23 cellular contexts compared by ENCODE assay signal in the genomic region with DNA sequence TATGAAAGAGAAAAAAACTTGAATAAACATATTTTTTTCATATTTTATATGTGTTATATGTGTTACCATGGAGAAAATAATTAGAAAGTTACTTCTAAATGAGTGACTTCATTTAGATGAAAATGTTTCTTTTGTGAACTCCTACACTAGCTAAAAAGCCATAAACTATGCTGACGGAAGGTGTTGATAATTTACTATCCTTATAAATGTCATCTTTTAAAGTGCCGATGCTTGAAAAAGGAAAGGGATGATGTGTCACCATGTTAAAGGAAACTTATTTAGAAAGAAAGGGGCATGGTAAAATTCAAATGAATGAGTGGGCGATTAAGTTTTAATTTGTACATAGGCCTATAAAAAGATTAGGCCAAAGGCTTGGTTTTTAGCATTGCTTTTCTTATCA.
DNase-seq lines count a peak whose midpoint lies in the region; ATAC-seq and TF ChIP-seq lines count a peak whose summit lies in the region.
"Had no signal": no experiment of that assay in that cellular context is flagged by ENCODE, and none has a peak within 500 bp of the region (broad histone marks: within the 10 kb centered on the region; RNA-seq: fewer than 3 reads in every experiment).

No MANE protein-coding gene starts in this region.

- no peaks in the 10 kb centered on the region for H3K27me3 Mint-ChIP-seq in activated CD8-positive, alpha-beta T cell treated with anti-CD3 and anti-CD28 coated beads for 36 hours
- H3K27me3 Mint-ChIP-seq in activated CD8-positive, alpha-beta T cell treated with anti-CD3 and anti-CD28 coated beads, Interleukin-2, amount 10 ng/mL, durations not matched to agents 7 days and 5 days (ENCODE audit: low read depth): no peaks in the 10 kb centered on the region
- no peaks in the 10 kb centered on the region for H3K27me3 Mint-ChIP-seq in stimulated activated naive CD8-positive, alpha-beta T cell treated with anti-CD3 and anti-CD28 coated beads, Interleukin-15, Interleukin-2, amounts not matched to agents 100 ng/mL and 50 ng/mL, for 24 hours
- H3K27me3 Mint-ChIP-seq in mesothelial cell of epicardium (ENCODE audit: low read depth): no peaks in the 10 kb centered on the region
- H3K27me3 Mint-ChIP-seq: CD4-positive, CD25-positive, alpha-beta regulatory T cell had no signal

- POLR2A ChIA-PET in activated CD8-positive, alpha-beta T cell treated with anti-CD3 and anti-CD28 coated beads for 36 hours (lab: Charles Lee): no interaction called here
- POLR2A ChIA-PET in activated CD8-positive, alpha-beta T cell treated with anti-CD3 and anti-CD28 coated beads, Interleukin-2, amount 10 ng/mL, durations not matched to agents 7 days and 5 days (lab: Charles Lee): no interaction called here
- POLR2A ChIA-PET in HEK293T (lab: Yijun Ruan, JAX): no interaction called here

- H3K36me3 Mint-ChIP-seq in activated CD8-positive, alpha-beta T cell treated with anti-CD3 and anti-CD28 coated beads for 36 hours (ENCODE audit: low read depth): no peaks in the 10 kb centered on the region
- H3K36me3 Mint-ChIP-seq in activated CD8-positive, alpha-beta T cell treated with anti-CD3 and anti-CD28 coated beads, Interleukin-2, amount 10 ng/mL, durations not matched to agents 7 days and 5 days (ENCODE audit: low read depth): peaks cover 6% of the 10 kb centered on the region
- no peaks in the 10 kb centered on the region for H3K36me3 Mint-ChIP-seq in stimulated activated naive CD8-positive, alpha-beta T cell treated with anti-CD3 and anti-CD28 coated beads, Interleukin-15, Interleukin-2, amounts not matched to agents 100 ng/mL and 50 ng/mL, for 24 hours (ENCODE audit: low read depth)
- peaks cover 11% of the 10 kb centered on the region for H3K36me3 Mint-ChIP-seq in mesothelial cell of epicardium
- H3K36me3 Mint-ChIP-seq: CD14-positive monocyte; CD4-positive, alpha-beta memory T cell; CD4-positive, CD25-positive, alpha-beta regulatory T cell had no signal

- TF ChIP-seq CTCF in activated CD8-positive, alpha-beta T cell treated with anti-CD3 and anti-CD28 coated beads for 36 hours (IDR thresholded peaks at IDR 0.05): no peak
- TF ChIP-seq CTCF in mesothelial cell of epicardium (IDR thresholded peaks at IDR 0.05; ENCODE audit: unreplicated experiment): no peak

- ATAC-seq in activated CD8-positive, alpha-beta T cell treated with anti-CD3 and anti-CD28 coated beads for 36 hours: peak; percentile 26
- ATAC-seq in activated CD8-positive, alpha-beta T cell treated with anti-CD3 and anti-CD28 coated beads, Interleukin-2, amount 10 ng/mL, durations not matched to agents 7 days and 5 days: no peak
- ATAC-seq in stimulated activated naive CD8-positive, alpha-beta T cell treated with anti-CD3 and anti-CD28 coated beads, Interleukin-15, Interleukin-2, amounts not matched to agents 100 U/mL and 50 U/mL, for 24 hours: no peak
- ATAC-seq: A549 had no signal

- DNase-seq in activated CD8-positive, alpha-beta T cell treated with anti-CD3 and anti-CD28 coated beads for 36 hours: no peak
- no peak for DNase-seq in activated CD8-positive, alpha-beta T cell treated with anti-CD3 and anti-CD28 coated beads, Interleukin-2, amount 10 ng/mL, durations not matched to agents 7 days and 5 days
- no peak for DNase-seq in stimulated activated naive CD8-positive, alpha-beta T cell treated with anti-CD3 and anti-CD28 coated beads, Interleukin-15, Interleukin-2, amounts not matched to agents 100 U/mL and 50 U/mL, for 24 hours
- DNase-seq in HEK293T (ENCODE audit: extremely low spot score): no peak
- DNase-seq in mesothelial cell of epicardium (ENCODE audit: low spot score in 2 of 2, unreplicated experiment in 2 of 2): no peak
- no peak for DNase-seq in activated CD8-positive, alpha-beta memory T cell treated with anti-CD3 and anti-CD28 coated beads, Interleukin-2, amount 50 U/mL, for 4 hours
- DNase-seq: ACHN; BE2C; C1 segment of cervical spinal cord; CD4-positive, alpha-beta memory T cell; CD4-positive, CD25-positive, alpha-beta regulatory T cell; CD8-positive, alpha-beta memory T cell; COR-L47; DMS 273 treated with DMSO at 0.1 percent for 48 hours; DMS153; DMS53; DMS79; DND-41; EL; GF-D8 had no signal

- peaks cover 5% of the 10 kb centered on the region for H3K9me3 Mint-ChIP-seq in activated CD8-positive, alpha-beta T cell treated with anti-CD3 and anti-CD28 coated beads for 36 hours
- peaks cover 10% of the 10 kb centered on the region for H3K9me3 Mint-ChIP-seq in activated CD8-positive, alpha-beta T cell treated with anti-CD3 and anti-CD28 coated beads, Interleukin-2, amount 10 ng/mL, durations not matched to agents 7 days and 5 days (ENCODE audit: insufficient read depth)
- H3K9me3 Mint-ChIP-seq in stimulated activated naive CD8-positive, alpha-beta T cell treated with anti-CD3 and anti-CD28 coated beads, Interleukin-15, Interleukin-2, amounts not matched to agents 100 ng/mL and 50 ng/mL, for 24 hours: peaks cover 3% of the 10 kb centered on the region
- peaks cover 12% of the 10 kb centered on the region for H3K9me3 Mint-ChIP-seq in mesothelial cell of epicardium
- H3K9me3 Mint-ChIP-seq: CD8-positive, alpha-beta memory T cell had no signal

- intact Hi-C loops in activated CD8-positive, alpha-beta T cell treated with anti-CD3 and anti-CD28 coated beads for 36 hours (cut with micrococcal nuclease): no loop called here

- H3K4me1 Mint-ChIP-seq in activated CD8-positive, alpha-beta T cell treated with anti-CD3 and anti-CD28 coated beads for 36 hours (ENCODE audit: low read depth): peaks cover 41% of the 10 kb centered on the region
- H3K4me1 Mint-ChIP-seq in activated CD8-positive, alpha-beta T cell treated with anti-CD3 and anti-CD28 coated beads, Interleukin-2, amount 10 ng/mL, durations not matched to agents 7 days and 5 days (ENCODE audit: low read depth): peaks cover 27% of the 10 kb centered on the region
- H3K4me1 Mint-ChIP-seq in stimulated activated naive CD8-positive, alpha-beta T cell treated with anti-CD3 and anti-CD28 coated beads, Interleukin-15, Interleukin-2, amounts not matched to agents 100 ng/mL and 50 ng/mL, for 24 hours (ENCODE audit: low read depth): peaks cover 39% of the 10 kb centered on the region
- peaks cover 8% of the 10 kb centered on the region for H3K4me1 Mint-ChIP-seq in mesothelial cell of epicardium
- H3K4me1 Mint-ChIP-seq: CD14-positive monocyte; CD4-positive, CD25-positive, alpha-beta regulatory T cell had no signal

- H3K27ac Mint-ChIP-seq in activated CD8-positive, alpha-beta T cell treated with anti-CD3 and anti-CD28 coated beads for 36 hours: peak overlapping the region; percentile 2
- no peak overlapping the region for H3K27ac Mint-ChIP-seq in activated CD8-positive, alpha-beta T cell treated with anti-CD3 and anti-CD28 coated beads, Interleukin-2, amount 10 ng/mL, durations not matched to agents 7 days and 5 days
- peak overlapping the region; percentile 61 for H3K27ac Mint-ChIP-seq in stimulated activated naive CD8-positive, alpha-beta T cell treated with anti-CD3 and anti-CD28 coated beads, Interleukin-15, Interleukin-2, amounts not matched to agents 100 ng/mL and 50 ng/mL, for 24 hours
- H3K27ac Mint-ChIP-seq in mesothelial cell of epicardium: no peak overlapping the region
- H3K27ac Mint-ChIP-seq: CD14-positive monocyte; CD4-positive, alpha-beta memory T cell; CD4-positive, CD25-positive, alpha-beta regulatory T cell; CD8-positive, alpha-beta memory T cell had no signal

- CTCF ChIA-PET in activated CD8-positive, alpha-beta T cell treated with anti-CD3 and anti-CD28 coated beads for 36 hours (lab: Charles Lee): interaction anchor here (2.0 to 5.1 kb wide), 2 partner anchors 34 to 136 kb away, joined by 4 to 18 read pairs; no protein-coding TSS in a partner anchor
- CTCF ChIA-PET in activated CD8-positive, alpha-beta T cell treated with anti-CD3 and anti-CD28 coated beads, Interleukin-2, amount 10 ng/mL, durations not matched to agents 7 days and 5 days (lab: Charles Lee): interaction anchor here (2.1 kb wide), 1 partner anchor 34 kb away, joined by 6 read pairs; no protein-coding TSS in a partner anchor
- CTCF ChIA-PET in HEK293T (lab: Yijun Ruan, JAX): interaction anchor here (0.6 kb wide), 2 partner anchors 42 to 737 kb away, joined by 3 to 5 read pairs; no protein-coding TSS in a partner anchor

- H3K4me3 Mint-ChIP-seq in activated CD8-positive, alpha-beta T cell treated with anti-CD3 and anti-CD28 coated beads for 36 hours: no peak overlapping the region
- H3K4me3 Mint-ChIP-seq in activated CD8-positive, alpha-beta T cell treated with anti-CD3 and anti-CD28 coated beads, Interleukin-2, amount 10 ng/mL, durations not matched to agents 7 days and 5 days: no peak overlapping the region
- H3K4me3 Mint-ChIP-seq in stimulated activated naive CD8-positive, alpha-beta T cell treated with anti-CD3 and anti-CD28 coated beads, Interleukin-15, Interleukin-2, amounts not matched to agents 100 ng/mL and 50 ng/mL, for 24 hours: no peak overlapping the region
- H3K4me3 Mint-ChIP-seq in mesothelial cell of epicardium: no peak overlapping the region
- H3K4me3 Mint-ChIP-seq: CD14-positive monocyte; CD4-positive, alpha-beta memory T cell; CD4-positive, CD25-positive, alpha-beta regulatory T cell; CD8-positive, alpha-beta memory T cell had no signal

TF ChIP-seq in HEK293T, 16 proteins besides CTCF, POLR2A, EP300 and RAD21:
- no peak for TF ChIP-seq SP1 (IDR thresholded peaks at IDR 0.05)
- TF ChIP-seq, protein P1, sequence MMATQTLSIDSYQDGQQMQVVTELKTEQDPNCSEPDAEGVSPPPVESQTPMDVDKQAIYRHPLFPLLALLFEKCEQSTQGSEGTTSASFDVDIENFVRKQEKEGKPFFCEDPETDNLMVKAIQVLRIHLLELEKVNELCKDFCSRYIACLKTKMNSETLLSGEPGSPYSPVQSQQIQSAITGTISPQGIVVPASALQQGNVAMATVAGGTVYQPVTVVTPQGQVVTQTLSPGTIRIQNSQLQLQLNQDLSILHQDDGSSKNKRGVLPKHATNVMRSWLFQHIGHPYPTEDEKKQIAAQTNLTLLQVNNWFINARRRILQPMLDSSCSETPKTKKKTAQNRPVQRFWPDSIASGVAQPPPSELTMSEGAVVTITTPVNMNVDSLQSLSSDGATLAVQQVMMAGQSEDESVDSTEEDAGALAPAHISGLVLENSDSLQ (IDR thresholded peaks at IDR 0.05): peak; percentile 82
- TF ChIP-seq BHLHE40 (IDR thresholded peaks at IDR 0.05; ENCODE audit: borderline replicate concordance): no peak
- no peak for TF ChIP-seq NFRKB (IDR thresholded peaks at IDR 0.05)
- TF ChIP-seq TARDBP (IDR thresholded peaks at IDR 0.05): no peak
- TF ChIP-seq SUZ12 (IDR thresholded peaks at IDR 0.05): no peak

Comparison
In these comparisons a context has a peak if more than half of its experiments do, and no peak if none do; other contexts are left out.
1. H3K27ac Mint-ChIP-seq: peak in activated CD8-positive, alpha-beta T cell treated with anti-CD3 and anti-CD28 coated beads for 36 hours (single experiment) and stimulated activated naive CD8-positive, alpha-beta T cell treated with anti-CD3 and anti-CD28 coated beads, Interleukin-15, Interleukin-2, amounts not matched to agents 100 ng/mL and 50 ng/mL, for 24 hours (single experiment); none in activated CD8-positive, alpha-beta T cell treated with anti-CD3 and anti-CD28 coated beads, Interleukin-2, amount 10 ng/mL, durations not matched to agents 7 days and 5 days (single experiment) and mesothelial cell of epicardium (single experiment).